1 cellular context compared by ENCODE assay signal in the genomic region with DNA sequence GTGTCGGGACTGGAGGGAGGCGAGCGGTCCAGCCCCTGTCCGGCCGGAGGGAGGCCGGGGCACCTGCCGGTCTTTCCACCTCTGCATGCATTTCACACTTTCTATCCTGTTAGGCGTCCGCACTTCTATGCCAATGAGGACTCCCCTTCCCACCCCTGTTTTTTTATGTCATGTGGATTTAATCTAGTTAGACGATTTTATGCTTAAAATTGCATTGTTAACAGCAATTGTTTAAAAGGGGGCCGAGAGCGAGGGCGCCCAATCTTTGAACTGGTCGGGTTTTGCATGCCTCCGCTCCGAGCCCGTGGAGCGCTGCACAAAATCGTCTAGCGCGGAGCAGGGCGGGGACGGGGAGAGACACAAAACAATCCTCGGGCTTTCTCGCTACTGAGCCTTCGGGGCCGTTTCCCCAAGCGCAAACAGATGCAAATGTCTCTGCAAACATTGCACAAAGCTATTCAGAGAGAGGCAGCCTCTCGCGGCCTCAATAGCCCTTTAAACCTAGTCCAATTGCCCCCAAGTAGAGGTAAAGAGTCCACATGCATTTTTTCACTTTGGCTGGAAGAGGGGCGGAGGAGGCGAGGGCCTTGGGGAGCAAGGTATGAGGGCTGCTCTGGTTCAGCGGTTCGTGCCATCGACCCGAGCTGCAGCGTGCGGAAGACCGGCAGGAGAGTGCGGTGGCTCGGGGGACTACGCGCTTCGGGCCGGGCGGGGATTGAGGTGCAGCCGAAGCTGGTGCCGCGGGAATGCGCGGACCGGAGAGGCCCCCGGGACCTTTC.
TF ChIP-seq lines count a peak whose summit lies in the region.

No MANE protein-coding gene starts in this region.

TF ChIP-seq in HepG2, 621 proteins besides CTCF, POLR2A, EP300 and RAD21 (continued from another document):
- TF ChIP-seq RCOR2 (CRISPR knock-in tag; IDR thresholded peaks at IDR 0.05) = 0 out of 2 replicates have a peak, but pooled peaks have one; percentile 26
- peak; percentile 38 for TF ChIP-seq XRCC5 (optimal IDR thresholded peaks at IDR 0.05; ENCODE audit: low read length)
- TF ChIP-seq BHLHE40 (IDR thresholded peaks at IDR 0.05; ENCODE audit: low read length) = no peak
- TF ChIP-seq NFRKB (IDR thresholded peaks at IDR 0.05) = no peak
- TF ChIP-seq, protein P1, sequence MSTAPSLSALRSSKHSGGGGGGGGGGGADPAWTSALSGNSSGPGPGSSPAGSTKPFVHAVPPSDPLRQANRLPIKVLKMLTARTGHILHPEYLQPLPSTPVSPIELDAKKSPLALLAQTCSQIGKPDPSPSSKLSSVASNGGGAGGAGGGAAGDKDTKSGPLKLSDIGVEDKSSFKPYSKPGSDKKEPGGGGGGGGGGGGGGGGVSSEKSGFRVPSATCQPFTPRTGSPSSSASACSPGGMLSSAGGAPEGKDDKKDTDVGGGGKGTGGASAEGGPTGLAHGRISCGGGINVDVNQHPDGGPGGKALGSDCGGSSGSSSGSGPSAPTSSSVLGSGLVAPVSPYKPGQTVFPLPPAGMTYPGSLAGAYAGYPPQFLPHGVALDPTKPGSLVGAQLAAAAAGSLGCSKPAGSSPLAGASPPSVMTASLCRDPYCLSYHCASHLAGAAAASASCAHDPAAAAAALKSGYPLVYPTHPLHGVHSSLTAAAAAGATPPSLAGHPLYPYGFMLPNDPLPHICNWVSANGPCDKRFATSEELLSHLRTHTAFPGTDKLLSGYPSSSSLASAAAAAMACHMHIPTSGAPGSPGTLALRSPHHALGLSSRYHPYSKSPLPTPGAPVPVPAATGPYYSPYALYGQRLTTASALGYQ (CRISPR knock-in tag; IDR thresholded peaks at IDR 0.05) = peak; percentile 54; the same call in 1 of the 2 replicates
- TF ChIP-seq DR1 (CRISPR knock-in tag; IDR thresholded peaks at IDR 0.05) = no peak
- TF ChIP-seq SAFB2 (CRISPR knock-in tag; IDR thresholded peaks at IDR 0.05; ENCODE audit: borderline replicate concordance, low read depth) = no peak
- TF ChIP-seq KLF11 (CRISPR knock-in tag; IDR thresholded peaks at IDR 0.05) = no peak
- no peak for TF ChIP-seq ZNF75D (CRISPR knock-in tag; IDR thresholded peaks at IDR 0.05; ENCODE audit: borderline replicate concordance)
- TF ChIP-seq ASH2L (IDR thresholded peaks at IDR 0.05; ENCODE audit: insufficient read length, low read depth, low read length) = peak; percentile 14
- TF ChIP-seq NCOA5 (CRISPR knock-in tag; IDR thresholded peaks at IDR 0.05) = no peak
- no peak for TF ChIP-seq LCORL (IDR thresholded peaks at IDR 0.05)
- peak; percentile 52; the same call in 1 of the 2 replicates for TF ChIP-seq LCORL (CRISPR knock-in tag; IDR thresholded peaks at IDR 0.05)
- TF ChIP-seq TSC22D2 (CRISPR knock-in tag; IDR thresholded peaks at IDR 0.05; ENCODE audit: borderline replicate concordance) = no peak
- TF ChIP-seq KMT2B (CRISPR knock-in tag; IDR thresholded peaks at IDR 0.05) = no peak
- no peak for TF ChIP-seq SPEN (CRISPR knock-in tag; IDR thresholded peaks at IDR 0.05; ENCODE audit: low read depth)
- TF ChIP-seq MIER3 (CRISPR knock-in tag; IDR thresholded peaks at IDR 0.05; ENCODE audit: borderline replicate concordance) = no peak
- TF ChIP-seq NFATC3 (CRISPR knock-in tag; IDR thresholded peaks at IDR 0.05) = no peak
- TF ChIP-seq FOSL1 (CRISPR knock-in tag; IDR thresholded peaks at IDR 0.05; ENCODE audit: borderline replicate concordance) = no peak
- peak; percentile 93 for TF ChIP-seq PITX1 (CRISPR knock-in tag; IDR thresholded peaks at IDR 0.05)
- TF ChIP-seq ARHGAP35 (CRISPR knock-in tag; IDR thresholded peaks at IDR 0.05; ENCODE audit: borderline replicate concordance) = no peak
- no peak for TF ChIP-seq FOXC1 (CRISPR knock-in tag; IDR thresholded peaks at IDR 0.05; ENCODE audit: borderline replicate concordance)
- no peak for TF ChIP-seq ZNF816 (CRISPR knock-in tag; IDR thresholded peaks at IDR 0.05; ENCODE audit: borderline replicate concordance)
- TF ChIP-seq, protein P2, sequence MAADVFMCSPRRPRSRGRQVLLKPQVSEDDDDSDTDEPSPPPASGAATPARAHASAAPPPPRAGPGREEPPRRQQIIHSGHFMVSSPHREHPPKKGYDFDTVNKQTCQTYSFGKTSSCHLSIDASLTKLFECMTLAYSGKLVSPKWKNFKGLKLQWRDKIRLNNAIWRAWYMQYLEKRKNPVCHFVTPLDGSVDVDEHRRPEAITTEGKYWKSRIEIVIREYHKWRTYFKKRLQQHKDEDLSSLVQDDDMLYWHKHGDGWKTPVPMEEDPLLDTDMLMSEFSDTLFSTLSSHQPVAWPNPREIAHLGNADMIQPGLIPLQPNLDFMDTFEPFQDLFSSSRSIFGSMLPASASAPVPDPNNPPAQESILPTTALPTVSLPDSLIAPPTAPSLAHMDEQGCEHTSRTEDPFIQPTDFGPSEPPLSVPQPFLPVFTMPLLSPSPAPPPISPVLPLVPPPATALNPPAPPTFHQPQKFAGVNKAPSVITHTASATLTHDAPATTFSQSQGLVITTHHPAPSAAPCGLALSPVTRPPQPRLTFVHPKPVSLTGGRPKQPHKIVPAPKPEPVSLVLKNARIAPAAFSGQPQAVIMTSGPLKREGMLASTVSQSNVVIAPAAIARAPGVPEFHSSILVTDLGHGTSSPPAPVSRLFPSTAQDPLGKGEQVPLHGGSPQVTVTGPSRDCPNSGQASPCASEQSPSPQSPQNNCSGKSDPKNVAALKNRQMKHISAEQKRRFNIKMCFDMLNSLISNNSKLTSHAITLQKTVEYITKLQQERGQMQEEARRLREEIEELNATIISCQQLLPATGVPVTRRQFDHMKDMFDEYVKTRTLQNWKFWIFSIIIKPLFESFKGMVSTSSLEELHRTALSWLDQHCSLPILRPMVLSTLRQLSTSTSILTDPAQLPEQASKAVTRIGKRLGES (CRISPR knock-in tag; IDR thresholded peaks at IDR 0.05; ENCODE audit: borderline replicate concordance) = no peak
- TF ChIP-seq ZNF446 (CRISPR knock-in tag; IDR thresholded peaks at IDR 0.05) = 0 out of 2 replicates have a peak, but pooled peaks have one; percentile 15
- peak; percentile 57; the same call in 1 of the 2 replicates for TF ChIP-seq ARID5B (CRISPR knock-in tag; IDR thresholded peaks at IDR 0.05)
- TF ChIP-seq BCL6 (CRISPR knock-in tag; IDR thresholded peaks at IDR 0.05) = peak; percentile 93
- TF ChIP-seq, protein P3, sequence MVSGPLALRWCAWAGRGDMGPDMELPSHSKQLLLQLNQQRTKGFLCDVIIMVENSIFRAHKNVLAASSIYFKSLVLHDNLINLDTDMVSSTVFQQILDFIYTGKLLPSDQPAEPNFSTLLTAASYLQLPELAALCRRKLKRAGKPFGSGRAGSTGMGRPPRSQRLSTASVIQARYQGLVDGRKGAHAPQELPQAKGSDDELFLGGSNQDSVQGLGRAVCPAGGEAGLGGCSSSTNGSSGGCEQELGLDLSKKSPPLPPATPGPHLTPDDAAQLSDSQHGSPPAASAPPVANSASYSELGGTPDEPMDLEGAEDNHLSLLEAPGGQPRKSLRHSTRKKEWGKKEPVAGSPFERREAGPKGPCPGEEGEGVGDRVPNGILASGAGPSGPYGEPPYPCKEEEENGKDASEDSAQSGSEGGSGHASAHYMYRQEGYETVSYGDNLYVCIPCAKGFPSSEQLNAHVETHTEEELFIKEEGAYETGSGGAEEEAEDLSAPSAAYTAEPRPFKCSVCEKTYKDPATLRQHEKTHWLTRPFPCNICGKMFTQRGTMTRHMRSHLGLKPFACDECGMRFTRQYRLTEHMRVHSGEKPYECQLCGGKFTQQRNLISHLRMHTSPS (CRISPR knock-in tag; IDR thresholded peaks at IDR 0.05; ENCODE audit: low read depth) = no peak
- TF ChIP-seq ATF7-NPFF (CRISPR knock-in tag; IDR thresholded peaks at IDR 0.05; ENCODE audit: low read depth) = peak; percentile 42; the same call in 1 of the 2 replicates
- TF ChIP-seq YEATS2 (CRISPR knock-in tag; IDR thresholded peaks at IDR 0.05; ENCODE audit: borderline replicate concordance) = no peak
- TF ChIP-seq BATF2 (CRISPR knock-in tag; IDR thresholded peaks at IDR 0.05) = no peak
- TF ChIP-seq, protein P4, sequence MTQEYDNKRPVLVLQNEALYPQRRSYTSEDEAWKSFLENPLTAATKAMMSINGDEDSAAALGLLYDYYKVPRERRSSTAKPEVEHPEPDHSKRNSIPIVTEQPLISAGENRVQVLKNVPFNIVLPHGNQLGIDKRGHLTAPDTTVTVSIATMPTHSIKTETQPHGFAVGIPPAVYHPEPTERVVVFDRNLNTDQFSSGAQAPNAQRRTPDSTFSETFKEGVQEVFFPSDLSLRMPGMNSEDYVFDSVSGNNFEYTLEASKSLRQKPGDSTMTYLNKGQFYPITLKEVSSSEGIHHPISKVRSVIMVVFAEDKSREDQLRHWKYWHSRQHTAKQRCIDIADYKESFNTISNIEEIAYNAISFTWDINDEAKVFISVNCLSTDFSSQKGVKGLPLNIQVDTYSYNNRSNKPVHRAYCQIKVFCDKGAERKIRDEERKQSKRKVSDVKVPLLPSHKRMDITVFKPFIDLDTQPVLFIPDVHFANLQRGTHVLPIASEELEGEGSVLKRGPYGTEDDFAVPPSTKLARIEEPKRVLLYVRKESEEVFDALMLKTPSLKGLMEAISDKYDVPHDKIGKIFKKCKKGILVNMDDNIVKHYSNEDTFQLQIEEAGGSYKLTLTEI (CRISPR knock-in tag; conservative IDR thresholded peaks at IDR 0.05) = no peak
- 0 out of 2 replicates have a peak, but pooled peaks have one; percentile 15 for TF ChIP-seq ZNF230 (CRISPR knock-in tag; IDR thresholded peaks at IDR 0.05)
- no peak for TF ChIP-seq ZNF235 (CRISPR knock-in tag; IDR thresholded peaks at IDR 0.05; ENCODE audit: borderline replicate concordance)
- TF ChIP-seq ZNF136 (CRISPR knock-in tag; IDR thresholded peaks at IDR 0.05; ENCODE audit: low read depth) = no peak
- no peak for TF ChIP-seq ZNF225 (CRISPR knock-in tag; IDR thresholded peaks at IDR 0.05)
- TF ChIP-seq MATR3 (CRISPR knock-in tag; IDR thresholded peaks at IDR 0.05) = no peak
- no peak for TF ChIP-seq ZFP1 (CRISPR knock-in tag; IDR thresholded peaks at IDR 0.05)
- TF ChIP-seq ZSCAN22 (CRISPR knock-in tag; IDR thresholded peaks at IDR 0.05) = peak; percentile 82; the same call in 1 of the 2 replicates
- no peak for TF ChIP-seq TEAD2 (CRISPR knock-in tag; IDR thresholded peaks at IDR 0.05)
- no peak for TF ChIP-seq ZNF546 (CRISPR knock-in tag; conservative IDR thresholded peaks at IDR 0.05)
- TF ChIP-seq NRL (CRISPR knock-in tag; IDR thresholded peaks at IDR 0.05; ENCODE audit: borderline replicate concordance) = 0 out of 2 replicates have a peak, but pooled peaks have one; percentile 4
- no peak for TF ChIP-seq MLLT10 (CRISPR knock-in tag; IDR thresholded peaks at IDR 0.05)
- no peak for TF ChIP-seq RBM39 (IDR thresholded peaks at IDR 0.05; ENCODE audit: low read depth, low read length, poor library complexity, severe bottlenecking)
- no peak for TF ChIP-seq ZBTB39 (CRISPR knock-in tag; IDR thresholded peaks at IDR 0.05)
- TF ChIP-seq PRMT3 (CRISPR knock-in tag; IDR thresholded peaks at IDR 0.05; ENCODE audit: borderline replicate concordance, low read depth) = no peak
